9 cellular contexts compared by ENCODE assay signal in genomic region chr5:8184455-8185063, GRCh38.
DNase-seq lines count a peak whose midpoint lies in the region; TF ChIP-seq lines count a peak whose summit lies in the region.
"Had no signal": no experiment of that assay in that cellular context is flagged by ENCODE, and none has a peak within 500 bp of the region (broad histone marks: within the 10 kb centered on the region; RNA-seq: fewer than 3 reads in every experiment).

No MANE protein-coding gene starts in this region.

- no peak overlapping the region for H3K4me3 Mint-ChIP-seq in activated CD4-positive, alpha-beta T cell treated with anti-CD3 and anti-CD28 coated beads, Interleukin-2, amount 10 ng/mL, durations not matched to agents 7 days and 5 days

- no peaks in the 10 kb centered on the region for H3K4me1 Mint-ChIP-seq in activated CD4-positive, alpha-beta T cell treated with anti-CD3 and anti-CD28 coated beads, Interleukin-2, amount 10 ng/mL, durations not matched to agents 7 days and 5 days

- H3K9me3 ChIP-seq in AG04450 (ENCODE audit: control insufficient read depth, insufficient read depth, low read length) (no peaks in the 10 kb centered on the region), right atrium auricular region (no peaks in the 10 kb centered on the region)

- H3K27ac Mint-ChIP-seq in activated CD4-positive, alpha-beta T cell treated with anti-CD3 and anti-CD28 coated beads, Interleukin-2, amount 10 ng/mL, durations not matched to agents 7 days and 5 days: no peak overlapping the region
- H3K27ac Mint-ChIP-seq: IgD-negative memory B cell had no signal

- H3K4me3 ChIP-seq in AG04450 (ENCODE audit: low read depth, low read length): no peak overlapping the region
- H3K4me3 ChIP-seq in HFF-Myc (replicated peaks; ENCODE audit: low read depth, low read length): no peak overlapping the region
- H3K4me3 ChIP-seq in right atrium auricular region: no peak overlapping the region

- H3K27ac ChIP-seq in AG04450 (ENCODE audit: low read depth, low read length) (no peak overlapping the region), right atrium auricular region (no peak overlapping the region)

- H3K36me3 ChIP-seq in right atrium auricular region: no peaks in the 10 kb centered on the region

- no peaks in the 10 kb centered on the region for H3K36me3 Mint-ChIP-seq in activated CD4-positive, alpha-beta T cell treated with anti-CD3 and anti-CD28 coated beads, Interleukin-2, amount 10 ng/mL, durations not matched to agents 7 days and 5 days (ENCODE audit: low read depth)
- H3K36me3 Mint-ChIP-seq: IgD-negative memory B cell had no signal

- peak; percentile 3 for DNase-seq in AG04450 (ENCODE audit: low read depth, low spot score)
- peak; percentile 11 for DNase-seq in HFF-Myc (ENCODE audit: extremely low read depth, low read depth)
- peak; percentile 15 for DNase-seq in M059J (ENCODE audit: low read depth)
- peak; percentile 22 for DNase-seq in activated CD4-positive, alpha-beta T cell treated with anti-CD3 and anti-CD28 coated beads, Interleukin-2, amount 10 ng/mL, durations not matched to agents 7 days and 5 days
- DNase-seq in right atrium auricular region (ENCODE audit: low spot score): no peak
- peak; percentile 9 for DNase-seq in stimulated activated CD8-positive, alpha-beta memory T cell treated with anti-CD3 and anti-CD28 coated beads, Interleukin-15, amount 100 ng/mL, for 24 hours (ENCODE audit: low read depth)
- DNase-seq in mucosa of gallbladder (ENCODE audit: low spot score): no peak

- CTCF ChIA-PET in AG04450 (lab: Charles Lee): interaction anchor here (0.7 kb wide), 2 partner anchors 13 to 62 kb away, joined by 3 read pairs; no protein-coding TSS in a partner anchor
- CTCF ChIA-PET in activated CD4-positive, alpha-beta T cell treated with anti-CD3 and anti-CD28 coated beads, Interleukin-2, amount 10 ng/mL, durations not matched to agents 7 days and 5 days (lab: Charles Lee): no interaction called here

- POLR2A ChIA-PET in AG04450 (lab: Yijun Ruan, JAX): no interaction called here
- POLR2A ChIA-PET in activated CD4-positive, alpha-beta T cell treated with anti-CD3 and anti-CD28 coated beads, Interleukin-2, amount 10 ng/mL, durations not matched to agents 7 days and 5 days (lab: Charles Lee): no interaction called here

- H3K27me3 Mint-ChIP-seq in activated CD4-positive, alpha-beta T cell treated with anti-CD3 and anti-CD28 coated beads, Interleukin-2, amount 10 ng/mL, durations not matched to agents 7 days and 5 days: no peaks in the 10 kb centered on the region

- TF ChIP-seq CTCF in AG04450 (IDR thresholded peaks at IDR 0.05; ENCODE audit: low read depth, low read length) (peak; percentile 95), GM12873 (IDR thresholded peaks at IDR 0.05; ENCODE audit: insufficient read depth, low read depth, low read length, missing control alignments) (peak; percentile 99), HFF-Myc (IDR thresholded peaks at IDR 0.05; ENCODE audit: low read depth, low read length, missing control alignments) (peak; percentile 90), right atrium auricular region (IDR thresholded peaks at IDR 0.05) (peak; percentile 37 to 66)

- H3K27me3 ChIP-seq in AG04450 (ENCODE audit: control insufficient read depth, insufficient read depth, low read length) (no peaks in the 10 kb centered on the region), right atrium auricular region (no peaks in the 10 kb centered on the region)

- no peaks in the 10 kb centered on the region for H3K4me1 ChIP-seq in right atrium auricular region

- no peaks in the 10 kb centered on the region for H3K9me3 Mint-ChIP-seq in activated CD4-positive, alpha-beta T cell treated with anti-CD3 and anti-CD28 coated beads, Interleukin-2, amount 10 ng/mL, durations not matched to agents 7 days and 5 days
- H3K9me3 Mint-ChIP-seq: IgD-negative memory B cell had no signal

Comparison
In these comparisons a context has a peak if more than half of its experiments do, and no peak if none do; other contexts are left out.
1. DNase-seq: peak in AG04450 (single experiment), HFF-Myc (single experiment), M059J (single experiment), activated CD4-positive, alpha-beta T cell treated with anti-CD3 and anti-CD28 coated beads, Interleukin-2, amount 10 ng/mL, durations not matched to agents 7 days and 5 days (single experiment) and stimulated activated CD8-positive, alpha-beta memory T cell treated with anti-CD3 and anti-CD28 coated beads, Interleukin-15, amount 100 ng/mL, for 24 hours (single experiment); none in right atrium auricular region (single experiment) and mucosa of gallbladder (single experiment).
2. Peak in every context shown above with its lines, with median percentiles within 50 percentile points of each other: CTCF ChIP-seq.